8 cellular contexts compared by ENCODE assay signal in genomic region chr7:138460176-138460648, GRCh38. TPM values are rescaled to one million over a fixed set of nuclear protein-coding genes. Genes with fewer than 3 reads are reported as not detected.
DNase-seq lines count a peak whose midpoint lies in the region; ATAC-seq lines count a peak whose summit lies in the region.

TRIM24 (plus strand) TSS chr7:138460259; CDS start chr7:138460549, 290 bp downstream.

- CTCF ChIA-PET in T-cell (lab: Charles Lee) = interaction anchor here in 1 of 2 donors (0.6 to 1.0 kb wide), 5 partner anchors 8 to 516 kb away, joined by 3 to 5 read pairs (median 3); partner anchors contain the start of gene CREB3L2

- peak within 1 kb of the TSS; percentile 91 to 98 (median 92) for H3K4me3 Mint-ChIP-seq in T-cell
- H3K4me3 Mint-ChIP-seq in naive thymus-derived CD8-positive, alpha-beta T cell = peak within 1 kb of the TSS; percentile 74 to 97 (median 94)

- H3K36me3 Mint-ChIP-seq in T-cell = no peaks in the 10 kb centered on the region
- H3K36me3 Mint-ChIP-seq in naive thymus-derived CD8-positive, alpha-beta T cell = peaks cover 0 to 11% (median 2%) of the 10 kb centered on the region in 3 donors

- POLR2A ChIA-PET in T-cell (lab: Charles Lee) = interaction anchor here in 1 of 2 donors (0.9 kb wide), 1 partner anchor 8 kb away, joined by 3 read pairs; no protein-coding TSS in a partner anchor
- POLR2A ChIA-PET in naive thymus-derived CD8-positive, alpha-beta T cell (lab: Charles Lee) = no interaction called here

- H3K27ac Mint-ChIP-seq in T-cell = peak within 1 kb of the TSS; percentile 84 to 89
- peak within 1 kb of the TSS; percentile 29 to 97 (median 94) for H3K27ac Mint-ChIP-seq in naive thymus-derived CD8-positive, alpha-beta T cell

- no peaks in the 10 kb centered on the region for H3K9me3 Mint-ChIP-seq in T-cell
- H3K9me3 Mint-ChIP-seq in naive thymus-derived CD8-positive, alpha-beta T cell = peaks cover 0 to 4% (median 0%) of the 10 kb centered on the region in 9 donors

- ATAC-seq in GM21390 (IDR thresholded peaks at IDR 0.05; ENCODE audit: unreplicated experiment) (peak; percentile 75), HG03575 (IDR thresholded peaks at IDR 0.05; ENCODE audit: extremely low read depth, insufficient number of reproducible peaks, low FRiP score, unreplicated experiment) (peak; percentile 32), T-cell (replicated peaks in 1 of 4) (peak; percentile 84 to 86 (median 86))
- peak; percentile 84 to 85 for ATAC-seq in naive thymus-derived CD8-positive, alpha-beta T cell

- H3K4me1 Mint-ChIP-seq in T-cell = peaks cover 32 to 36% (median 33%) of the 10 kb centered on the region in 3 donors
- H3K4me1 Mint-ChIP-seq in naive thymus-derived CD8-positive, alpha-beta T cell = peaks cover 14 to 37% (median 35%) of the 10 kb centered on the region in 4 donors

- DNase-seq in GM04504 (ENCODE audit: low read depth) = peak; percentile 96
- DNase-seq in T-cell = peak in 10 of 34 experiments; percentile 92 to 99 (median 97)
- DNase-seq in epidermal melanocyte (ENCODE audit: insufficient read length, low spot score) = peak; percentile 97
- peak in 2 of 10 donors; percentile 88 to 98 for DNase-seq in naive thymus-derived CD8-positive, alpha-beta T cell
- DNase-seq in OCI-M1 (lab: John Stamatoyannopoulos, UW) = no peak
- DNase-seq in DMS 273 treated with DMSO at 0.1 percent for 48 hours (lab: John Stamatoyannopoulos, UW) = no peak

- H3K27me3 Mint-ChIP-seq in T-cell = no peaks in the 10 kb centered on the region
- H3K27me3 Mint-ChIP-seq in naive thymus-derived CD8-positive, alpha-beta T cell = no peaks in the 10 kb centered on the region

RNA-seq across cellular contexts. Expression of gene TRIM24, which starts in this region (rescaled TPM):
- 10 to 100 TPM; 16.0 to 18.9 (median 17.1) TPM for total RNA-seq in T-cell
- total RNA-seq in naive thymus-derived CD8-positive, alpha-beta T cell = 10 to 100 TPM; 21.3 to 24.0 TPM
- polyA plus RNA-seq in naive thymus-derived CD8-positive, alpha-beta T cell = 10 to 100 TPM in 1 of 3 donors, 1 to 10 TPM in 2; 5.8 to 12.2 (median 8.6) TPM

Comparison
In these comparisons a context has a peak if more than half of its experiments do, and no peak if none do; other contexts are left out.
1. DNase-seq: peak in GM04504 (single experiment) and epidermal melanocyte (single experiment); none in OCI-M1 (single experiment) and DMS 273 treated with DMSO at 0.1 percent for 48 hours (single experiment).
2. ATAC-seq: peak in every context shown above with its lines; median percentile 86 in T-cell; 84 in naive thymus-derived CD8-positive, alpha-beta T cell; 75 in GM21390; 32 in HG03575.